ENCODE assay signal across 8 cellular contexts in genomic region chr3:113166719-113167492, GRCh38. TPM values are rescaled to one million over a fixed set of nuclear protein-coding genes. Genes with fewer than 3 reads are reported as not detected.
DNase-seq lines count a peak whose midpoint lies in the region; ATAC-seq and TF ChIP-seq lines count a peak whose summit lies in the region.
"Had no signal": no experiment of that assay in that cellular context is flagged by ENCODE, and none has a peak within 500 bp of the region (broad histone marks: within the 10 kb centered on the region; RNA-seq: fewer than 3 reads in every experiment).

No MANE protein-coding gene starts in this region.

- H3K27ac ChIP-seq in breast epithelium (peak overlapping the region; percentile 77 to 85), left lung (peak overlapping the region in 1 of 2 donors; percentile 62), urinary bladder (ENCODE audit: low read depth) (peak overlapping the region; percentile 26)

- H3K9me3 ChIP-seq in breast epithelium (no peaks in the 10 kb centered on the region), left lung (no peaks in the 10 kb centered on the region)

- H3K4me1 ChIP-seq in breast epithelium: peaks cover 0 to 14% of the 10 kb centered on the region in 2 donors
- H3K4me1 ChIP-seq in left lung: no peaks in the 10 kb centered on the region
- H3K4me1 ChIP-seq in urinary bladder (ENCODE audit: insufficient read depth): no peaks in the 10 kb centered on the region

- H3K36me3 Mint-ChIP-seq in immature natural killer cell: no peaks in the 10 kb centered on the region

- H3K4me3 ChIP-seq in breast epithelium: no peak overlapping the region
- H3K4me3 ChIP-seq in left lung: no peak overlapping the region
- no peak overlapping the region for H3K4me3 ChIP-seq in urinary bladder (ENCODE audit: low read depth, low read length)

- 11% methylated on average over 12 of the region's 12 CpGs for WGBS in urinary bladder

- TF ChIP-seq POLR2A in breast epithelium (IDR thresholded peaks at IDR 0.05): no peak

- peak; percentile 35 for ATAC-seq in left lung

- peak; percentile 82 for DNase-seq in NCI-H128 (lab: John Stamatoyannopoulos, UW; ENCODE audit: unreplicated experiment)
- peak; percentile 54 to 56 for DNase-seq in breast epithelium (ENCODE audit: low spot score in 2 of 2)
- no peak for DNase-seq in left lung
- no peak for DNase-seq in immature natural killer cell
- DNase-seq in DMS53 treated with DMSO at 0.1 percent for 48 hours (lab: John Stamatoyannopoulos, UW; ENCODE audit: unreplicated experiment): no peak
- DNase-seq in NOMO-1 treated with DMSO at 0.1 percent for 48 hours (lab: John Stamatoyannopoulos, UW; ENCODE audit: unreplicated experiment): no peak
- DNase-seq: activated T-cell treated with anti-CD3 and anti-CD28 coated beads, Interleukin-2, amount 50 U/mL, for 1 hour had no signal

- H3K27ac Mint-ChIP-seq in immature natural killer cell: no peak overlapping the region

- no peaks in the 10 kb centered on the region for H3K9me3 Mint-ChIP-seq in immature natural killer cell

- no peaks in the 10 kb centered on the region for H3K4me1 Mint-ChIP-seq in immature natural killer cell

- H3K36me3 ChIP-seq in breast epithelium: no peaks in the 10 kb centered on the region
- no peaks in the 10 kb centered on the region for H3K36me3 ChIP-seq in left lung
- no peaks in the 10 kb centered on the region for H3K36me3 ChIP-seq in urinary bladder (ENCODE audit: insufficient read depth)

- intact Hi-C loops in breast epithelium (cut with DNase I; ENCODE audit: low total_unique reads): no loop called here
- intact Hi-C loops in left lung (cut with DNase I): no loop called here

- H3K4me3 Mint-ChIP-seq in immature natural killer cell: no peak overlapping the region

- peaks cover 1 to 7% (median 3%) of the 10 kb centered on the region in 3 donors for H3K27me3 Mint-ChIP-seq in immature natural killer cell (ENCODE audit: low read depth in 3 of 3)

- H3K27me3 ChIP-seq in breast epithelium (no peaks in the 10 kb centered on the region), left lung (no peaks in the 10 kb centered on the region)

- TF ChIP-seq CTCF in breast epithelium (IDR thresholded peaks at IDR 0.05) (no peak), left lung (IDR thresholded peaks at IDR 0.05) (no peak)

RNA-seq across cellular contexts. Expression of gene BOC, which starts 44.5 kb away (rescaled TPM):
- total RNA-seq in breast epithelium: 10 to 100 TPM; 48.8 to 56.6 (median 55.1) TPM
- total RNA-seq in left lung: 10 to 100 TPM in 1 of 2 donors, 1 to 10 TPM in 1; 6.0 to 19.6 TPM
- total RNA-seq in urinary bladder: 53.0 TPM
- polyA plus RNA-seq in urinary bladder: 73.3 TPM
- polyA plus RNA-seq in immature natural killer cell: not detected

Comparison
In these comparisons a context has a peak if more than half of its experiments do, and no peak if none do; other contexts are left out.
1. DNase-seq: peak in NCI-H128 (single experiment) and breast epithelium (2 of 2); none in left lung (0 of 2), immature natural killer cell (0 of 3), DMS53 treated with DMSO at 0.1 percent for 48 hours (single experiment) and NOMO-1 treated with DMSO at 0.1 percent for 48 hours (single experiment).